Comparison of ENCODE assay signal across 15 cellular contexts in the genomic region with DNA sequence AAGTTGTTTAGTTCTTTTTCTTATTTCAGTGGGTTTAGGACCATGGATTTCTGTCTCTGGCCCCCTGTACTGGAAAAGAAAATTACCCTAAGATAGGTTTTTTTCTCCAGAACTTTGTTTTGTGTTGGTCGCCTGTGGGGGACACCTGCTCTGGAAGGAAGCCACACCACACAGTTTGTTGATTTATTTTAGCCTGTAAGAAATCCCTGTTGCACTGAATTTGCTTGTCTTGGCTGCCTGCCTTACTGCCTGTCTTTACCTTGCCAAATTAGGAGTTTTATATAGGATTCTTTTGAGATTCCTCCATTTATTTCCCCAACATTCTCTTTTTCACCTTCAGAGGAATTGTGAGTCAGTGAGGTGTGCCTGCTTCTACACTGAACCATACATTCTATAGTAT.
DNase-seq lines count a peak whose midpoint lies in the region; FAIRE-seq and TF ChIP-seq lines count a peak whose summit lies in the region.
"Had no signal": no experiment of that assay in that cellular context is flagged by ENCODE, and none has a peak within 500 bp of the region (broad histone marks: within the 10 kb centered on the region; RNA-seq: fewer than 3 reads in every experiment).

No MANE protein-coding gene starts in this region.

- H3K4me3 Mint-ChIP-seq in astrocyte (ENCODE audit: unreplicated experiment) (no peak overlapping the region), Caco-2 (ENCODE audit: unreplicated experiment) (no peak overlapping the region)
- H3K4me3 Mint-ChIP-seq: CD14-positive monocyte; CD8-positive, alpha-beta T cell; HFFc6 had no signal

- no peak overlapping the region for H3K9ac ChIP-seq in astrocyte (ENCODE audit: low read length)

- no TSS peak for BruUV-seq in Caco-2 (replicated peaks; lab: Mats Ljungman, UMichigan)

- H3K9me3 ChIP-seq in astrocyte (ENCODE audit: insufficient read depth, low read depth, low read length) (peaks cover 5% of the 10 kb centered on the region), Caco-2 (no peaks in the 10 kb centered on the region)

- H3K36me3 Mint-ChIP-seq in astrocyte (ENCODE audit: low read depth, unreplicated experiment) (peaks cover 3% of the 10 kb centered on the region), Caco-2 (ENCODE audit: insufficient read depth, unreplicated experiment) (no peaks in the 10 kb centered on the region)
- H3K36me3 Mint-ChIP-seq: CD14-positive monocyte; CD8-positive, alpha-beta T cell had no signal

- H3K27ac ChIP-seq in astrocyte (ENCODE audit: low read depth, low read length): no peak overlapping the region
- H3K27ac ChIP-seq: 22Rv1 had no signal

- CTCF ChIA-PET in Caco-2 (lab: Charles Lee): no interaction called here

- no peak for TF ChIP-seq CTCF in astrocyte (IDR thresholded peaks at IDR 0.05; ENCODE audit: insufficient read depth, low read depth, low read length)
- TF ChIP-seq CTCF in Caco-2 (IDR thresholded peaks at IDR 0.05; ENCODE audit: insufficient read depth in 1 of 2, low read depth in 1 of 2, low read length in 1 of 2, severe bottlenecking in 1 of 2, unreplicated experiment in 1 of 2): no peak

- no peaks in the 10 kb centered on the region for H3K27me3 Mint-ChIP-seq in astrocyte (ENCODE audit: low read depth, unreplicated experiment)
- H3K27me3 Mint-ChIP-seq in Caco-2 (ENCODE audit: insufficient read depth, unreplicated experiment): no peaks in the 10 kb centered on the region

- H3K27me3 ChIP-seq in astrocyte (ENCODE audit: insufficient read depth, low read length) (no peaks in the 10 kb centered on the region), Caco-2 (replicated peaks; ENCODE audit: control insufficient read depth, insufficient read depth, low read length) (no peaks in the 10 kb centered on the region)

- no peak overlapping the region for H2AFZ ChIP-seq in astrocyte (ENCODE audit: low read depth, low read length)

- POLR2A ChIA-PET in Caco-2 (lab: Charles Lee): no interaction called here

- H3K4me1 ChIP-seq in astrocyte (ENCODE audit: insufficient read depth, low read length) (no peaks in the 10 kb centered on the region), Caco-2 (no peaks in the 10 kb centered on the region)

- H3K36me3 ChIP-seq in astrocyte (ENCODE audit: insufficient read depth, low read length) (no peaks in the 10 kb centered on the region), Caco-2 (ENCODE audit: control insufficient read depth, insufficient read depth, low read length) (no peaks in the 10 kb centered on the region)

- intact Hi-C loops in Caco-2 (cut with micrococcal nuclease; ENCODE audit: unreplicated experiment): no loop called here

- H4K20me1 ChIP-seq in astrocyte (ENCODE audit: insufficient read depth, low read length): no peaks in the 10 kb centered on the region

- no peaks in the 10 kb centered on the region for H3K4me1 Mint-ChIP-seq in astrocyte (ENCODE audit: low read depth, unreplicated experiment)
- no peaks in the 10 kb centered on the region for H3K4me1 Mint-ChIP-seq in Caco-2 (ENCODE audit: low read depth, unreplicated experiment)
- H3K4me1 Mint-ChIP-seq: CD14-positive monocyte had no signal

- H3K79me2 ChIP-seq in astrocyte (ENCODE audit: insufficient read depth, low read length): no peaks in the 10 kb centered on the region

- H3K9me3 Mint-ChIP-seq in astrocyte (ENCODE audit: unreplicated experiment): peaks cover 2% of the 10 kb centered on the region
- H3K9me3 Mint-ChIP-seq in Caco-2 (ENCODE audit: unreplicated experiment): peaks cover 19% of the 10 kb centered on the region

- H3K4me3 ChIP-seq in astrocyte (ENCODE audit: insufficient read depth, low read depth, low read length) (no peak overlapping the region), Caco-2 (ENCODE audit: low read depth, low read length) (no peak overlapping the region)

- FAIRE-seq in astrocyte (lab: Jason Lieb, UNC): no peak
- FAIRE-seq: HTR-8/SVneo had no signal

- H3K4me2 ChIP-seq in astrocyte (ENCODE audit: low read length): no peak overlapping the region

- no peak overlapping the region for H3K27ac Mint-ChIP-seq in astrocyte (ENCODE audit: unreplicated experiment)
- no peak overlapping the region for H3K27ac Mint-ChIP-seq in Caco-2 (ENCODE audit: unreplicated experiment)
- H3K27ac Mint-ChIP-seq: CD14-positive monocyte; CD8-positive, alpha-beta T cell; HFFc6 had no signal

- DNase-seq in NCI-H2196 (lab: John Stamatoyannopoulos, UW; ENCODE audit: unreplicated experiment) (peak; percentile 29), NCI-H2196 treated with DMSO at 0.1 percent for 48 hours (lab: John Stamatoyannopoulos, UW; ENCODE audit: unreplicated experiment) (no peak), NCI-H2029 (lab: John Stamatoyannopoulos, UW) (peak; percentile 44), astrocyte (ENCODE audit: low read depth) (peak; percentile 50), smooth muscle cell of the brain vasculature (ENCODE audit: low read depth, low spot score) (peak; percentile 9), Caco-2 (no peak), NCI-H1694 (lab: John Stamatoyannopoulos, UW) (no peak)
- DNase-seq in activated T-cell treated with anti-CD3 and anti-CD28 coated beads, Interleukin-2, amount 50 U/mL, for 1 hour: no peak
- DNase-seq: CD8-positive, alpha-beta T cell; DMS53; HCEC 1CT; HFFc6 had no signal

Comparison
In these comparisons a context has a peak if more than half of its experiments do, and no peak if none do; other contexts are left out.
1. DNase-seq: peak in NCI-H2196 (single experiment), NCI-H2029 (single experiment), astrocyte (single experiment) and smooth muscle cell of the brain vasculature (single experiment); none in NCI-H2196 treated with DMSO at 0.1 percent for 48 hours (single experiment), Caco-2 (0 of 2), activated T-cell treated with anti-CD3 and anti-CD28 coated beads, Interleukin-2, amount 50 U/mL, for 1 hour (single experiment) and NCI-H1694 (single experiment).